Comparison of ENCODE assay signal across 10 cellular contexts in the genomic region with DNA sequence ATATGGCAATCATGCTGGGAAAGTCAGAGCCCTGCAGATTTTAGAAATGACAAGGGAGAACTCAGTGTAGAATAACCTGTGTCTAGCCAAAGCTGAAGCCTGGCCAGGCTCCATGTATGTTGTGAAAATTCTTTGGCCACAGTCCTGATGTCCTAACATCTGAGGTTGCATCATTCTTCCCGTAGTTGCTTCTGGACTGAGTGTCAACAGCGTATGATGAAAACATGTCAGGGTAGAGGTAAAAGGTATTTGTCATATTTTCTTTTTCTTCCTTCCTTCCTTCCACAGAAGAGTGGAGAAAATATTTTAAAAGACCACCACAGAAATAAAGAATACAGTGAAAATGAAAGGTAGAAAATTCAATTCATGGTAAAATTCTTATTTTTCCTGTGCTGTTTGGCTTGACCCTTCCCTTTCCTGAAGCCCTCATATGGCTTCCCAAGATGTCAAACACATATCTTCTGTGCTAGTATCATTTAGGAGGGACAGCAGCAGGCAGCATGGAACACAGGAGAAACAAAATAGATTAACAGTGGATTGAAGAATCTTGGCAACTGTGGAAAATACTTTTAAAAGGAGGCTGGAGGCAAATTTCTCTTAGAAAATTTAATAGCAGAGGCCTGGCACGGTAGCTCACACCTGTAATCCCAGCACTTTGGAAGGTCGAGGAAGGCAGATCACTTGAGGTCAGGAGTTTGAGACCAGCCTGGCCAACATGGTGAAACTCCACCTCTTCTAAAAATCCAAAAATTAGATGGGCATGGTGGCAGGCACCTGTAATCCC. TPM values are rescaled to one million over a fixed set of nuclear protein-coding genes. Genes with fewer than 3 reads are reported as not detected.
DNase-seq lines count a peak whose midpoint lies in the region; ATAC-seq, FAIRE-seq and TF ChIP-seq lines count a peak whose summit lies in the region.
"Had no signal": no experiment of that assay in that cellular context is flagged by ENCODE, and none has a peak within 500 bp of the region (broad histone marks: within the 10 kb centered on the region; RNA-seq: fewer than 3 reads in every experiment).

No MANE protein-coding gene starts in this region.

- no peaks in the 10 kb centered on the region for H3K79me2 ChIP-seq in astrocyte (ENCODE audit: insufficient read depth, low read length)
- H3K79me2 ChIP-seq in hepatocyte, result no peaks in the 10 kb centered on the region

- H3K9me3 Mint-ChIP-seq in HFFc6, result no peaks in the 10 kb centered on the region
- H3K9me3 Mint-ChIP-seq in astrocyte (ENCODE audit: unreplicated experiment), result no peaks in the 10 kb centered on the region
- H3K9me3 Mint-ChIP-seq in mesothelial cell of epicardium, result no peaks in the 10 kb centered on the region

- H3K27me3 Mint-ChIP-seq in HFFc6 (ENCODE audit: insufficient read depth) (no peaks in the 10 kb centered on the region), astrocyte (ENCODE audit: low read depth, unreplicated experiment) (no peaks in the 10 kb centered on the region), mesothelial cell of epicardium (ENCODE audit: low read depth) (no peaks in the 10 kb centered on the region)

- no peak overlapping the region for H3K27ac ChIP-seq in astrocyte (ENCODE audit: low read depth, low read length)
- peak overlapping the region; percentile 77 for H3K27ac ChIP-seq in hepatocyte
- H3K27ac ChIP-seq in suprapubic skin, result peak overlapping the region; percentile 77

- WGBS in hepatocyte (ENCODE audit: low lambda C conversion rate, missing lambda C conversion rate), result 71% methylated on average over 4 of the region's 4 CpGs
- 28% methylated on average over 4 of the region's 4 CpGs for WGBS in suprapubic skin

- H3K9me3 ChIP-seq in astrocyte (ENCODE audit: insufficient read depth, low read depth, low read length), result no peaks in the 10 kb centered on the region
- no peaks in the 10 kb centered on the region for H3K9me3 ChIP-seq in hepatocyte (ENCODE audit: low read depth)
- no peaks in the 10 kb centered on the region for H3K9me3 ChIP-seq in suprapubic skin

- no peaks in the 10 kb centered on the region for H4K20me1 ChIP-seq in astrocyte (ENCODE audit: insufficient read depth, low read length)
- H4K20me1 ChIP-seq in hepatocyte (ENCODE audit: insufficient read depth, poor library complexity, severe bottlenecking), result no peaks in the 10 kb centered on the region

- no peak overlapping the region for H3K4me3 ChIP-seq in astrocyte (ENCODE audit: insufficient read depth, low read depth, low read length)
- H3K4me3 ChIP-seq in hepatocyte, result no peak overlapping the region
- no peak overlapping the region for H3K4me3 ChIP-seq in suprapubic skin

- TF ChIP-seq POLR2A in suprapubic skin (IDR thresholded peaks at IDR 0.05), result no peak

- no peak overlapping the region for H3K9ac ChIP-seq in astrocyte (ENCODE audit: low read length)

- H3K4me2 ChIP-seq in astrocyte (ENCODE audit: low read length) (no peak overlapping the region), hepatocyte (no peak overlapping the region)

- no peaks in the 10 kb centered on the region for H3K36me3 ChIP-seq in astrocyte (ENCODE audit: insufficient read depth, low read length)
- no peaks in the 10 kb centered on the region for H3K36me3 ChIP-seq in hepatocyte (replicated peaks; ENCODE audit: insufficient read depth, low read depth)
- H3K36me3 ChIP-seq in suprapubic skin, result no peaks in the 10 kb centered on the region

- FAIRE-seq in astrocyte (lab: Jason Lieb, UNC), result no peak
- FAIRE-seq: endothelial cell of umbilical vein had no signal

- DNase-seq in HFFc6 (peak; percentile 55), astrocyte (ENCODE audit: low read depth) (peak; percentile 84), hepatocyte (ENCODE audit: low spot score) (peak; percentile 61), suprapubic skin (ENCODE audit: low spot score in 2 of 2) (peak; percentile 82 to 85), mesothelial cell of epicardium (ENCODE audit: low spot score in 2 of 2, unreplicated experiment in 2 of 2) (no peak)
- DNase-seq: NCI-H510A treated with DMSO at 0.1 percent for 48 hours had no signal

- ATAC-seq in GM18520 (IDR thresholded peaks at IDR 0.05; ENCODE audit: unreplicated experiment) (no peak), GM19463 (IDR thresholded peaks at IDR 0.05; ENCODE audit: unreplicated experiment) (no peak), GM19351 (IDR thresholded peaks at IDR 0.05; ENCODE audit: unreplicated experiment) (no peak)

- H3K4me1 ChIP-seq in astrocyte (ENCODE audit: insufficient read depth, low read length), result peaks cover 5% of the 10 kb centered on the region
- H3K4me1 ChIP-seq in hepatocyte (ENCODE audit: insufficient read depth), result no peaks in the 10 kb centered on the region
- H3K4me1 ChIP-seq in suprapubic skin, result peaks cover 27% of the 10 kb centered on the region

- no peaks in the 10 kb centered on the region for H3K9me2 ChIP-seq in hepatocyte (replicated peaks; ENCODE audit: insufficient read depth)

- H3K4me3 Mint-ChIP-seq in HFFc6, result no peak overlapping the region
- no peak overlapping the region for H3K4me3 Mint-ChIP-seq in astrocyte (ENCODE audit: unreplicated experiment)
- H3K4me3 Mint-ChIP-seq in mesothelial cell of epicardium, result no peak overlapping the region

- H3K36me3 Mint-ChIP-seq in HFFc6 (ENCODE audit: low read depth) (no peaks in the 10 kb centered on the region), astrocyte (ENCODE audit: low read depth, unreplicated experiment) (no peaks in the 10 kb centered on the region), mesothelial cell of epicardium (no peaks in the 10 kb centered on the region)

- TF ChIP-seq EP300 in suprapubic skin (IDR thresholded peaks at IDR 0.05), result peak; percentile 77

- no peak for TF ChIP-seq CTCF in HFFc6 (IDR thresholded peaks at IDR 0.05)
- TF ChIP-seq CTCF in astrocyte (IDR thresholded peaks at IDR 0.05; ENCODE audit: insufficient read depth, low read depth, low read length), result no peak
- TF ChIP-seq CTCF in hepatocyte (IDR thresholded peaks at IDR 0.05; ENCODE audit: poor library complexity), result no peak
- TF ChIP-seq CTCF in suprapubic skin (IDR thresholded peaks at IDR 0.05), result no peak
- TF ChIP-seq CTCF in mesothelial cell of epicardium (IDR thresholded peaks at IDR 0.05; ENCODE audit: unreplicated experiment), result no peak

- no peak overlapping the region for H2AFZ ChIP-seq in astrocyte (ENCODE audit: low read depth, low read length)
- no peak overlapping the region for H2AFZ ChIP-seq in hepatocyte

- H3K27me3 ChIP-seq in astrocyte (ENCODE audit: insufficient read depth, low read length) (no peaks in the 10 kb centered on the region), hepatocyte (no peaks in the 10 kb centered on the region), suprapubic skin (no peaks in the 10 kb centered on the region)

- H3K4me1 Mint-ChIP-seq in HFFc6 (ENCODE audit: low read depth) (peaks cover 18% of the 10 kb centered on the region), astrocyte (ENCODE audit: low read depth, unreplicated experiment) (peaks cover 16% of the 10 kb centered on the region), mesothelial cell of epicardium (peaks cover 2% of the 10 kb centered on the region)

- peak overlapping the region; percentile 2; the same call in 1 of the 2 replicates for H3K27ac Mint-ChIP-seq in HFFc6
- peak overlapping the region; percentile 91 for H3K27ac Mint-ChIP-seq in astrocyte (ENCODE audit: unreplicated experiment)
- no peak overlapping the region for H3K27ac Mint-ChIP-seq in mesothelial cell of epicardium

RNA-seq across cellular contexts. Expression of a gene that starts 18.9 kb away (rescaled TPM):
- 10 to 100 TPM; 25.6 to 31.2 (median 28.0) TPM for total RNA-seq in HFFc6 (2021; fragmentation: NEBNext Ultra II Directional; extraction: Animal tissue kit (Norgen Biotek cat#: 25700))
- total RNA-seq in astrocyte (55.4 and 60.0 TPM in 2 replicates), hepatocyte (35.6 and 42.7 TPM in 2 replicates), suprapubic skin (10 to 100 TPM; 10.9 to 23.2 (median 13.9) TPM), mesothelial cell of epicardium (18.2 to 19.1 TPM (median 18.3 TPM) in 3 replicates)
- 40.8 and 44.5 TPM in 2 replicates for polyA plus RNA-seq in hepatocyte

Comparison
In these comparisons a context has a peak if more than half of its experiments do, and no peak if none do; other contexts are left out.
1. DNase-seq: peak in HFFc6 (single experiment), astrocyte (single experiment), hepatocyte (single experiment) and suprapubic skin (2 of 2); none in mesothelial cell of epicardium (0 of 2).